12 cellular contexts compared by ENCODE assay signal in the genomic region with DNA sequence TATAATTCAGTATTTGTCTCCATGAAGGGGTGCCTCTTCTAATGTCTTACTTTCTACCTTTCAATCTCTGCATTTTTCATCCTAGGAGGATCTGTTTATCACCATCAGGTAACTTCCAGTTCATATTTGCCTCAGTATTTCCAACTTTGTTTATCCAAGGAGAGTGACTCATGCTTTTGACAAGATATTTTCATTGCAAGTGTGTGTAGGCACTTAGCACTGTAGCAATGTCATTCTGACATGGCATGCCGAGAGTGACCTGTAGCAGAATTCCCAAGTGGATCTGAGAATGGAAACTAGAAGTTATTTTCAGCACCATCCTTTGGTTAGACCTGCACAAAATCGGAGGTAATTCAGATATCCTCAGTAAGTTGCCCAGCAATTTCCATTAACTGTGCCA.
DNase-seq lines count a peak whose midpoint lies in the region; ATAC-seq and TF ChIP-seq lines count a peak whose summit lies in the region.
"Had no signal": no experiment of that assay in that cellular context is flagged by ENCODE, and none has a peak within 500 bp of the region (broad histone marks: within the 10 kb centered on the region; RNA-seq: fewer than 3 reads in every experiment).

No MANE protein-coding gene starts in this region.

- H3K4me3 Mint-ChIP-seq in nephron progenitor cell: no peak overlapping the region

- H3K36me3 Mint-ChIP-seq in nephron progenitor cell (ENCODE audit: low read depth): no peaks in the 10 kb centered on the region

- H3K4me1 Mint-ChIP-seq in nephron progenitor cell: no peaks in the 10 kb centered on the region

- TF ChIP-seq CTCF in VCaP (conservative IDR thresholded peaks at IDR 0.05) (no peak), foreskin fibroblast (IDR thresholded peaks at IDR 0.05; ENCODE audit: low read depth, low read length) (no peak), Peyer's patch (IDR thresholded peaks at IDR 0.05) (no peak), nephron progenitor cell (IDR thresholded peaks at IDR 0.05) (no peak), GM10266 (IDR thresholded peaks at IDR 0.05; ENCODE audit: control insufficient read depth, insufficient read depth, low read depth, missing control alignments) (no peak)

- no peaks in the 10 kb centered on the region for H3K36me3 ChIP-seq in Peyer's patch

- H3K27ac Mint-ChIP-seq in nephron progenitor cell: no peak overlapping the region

- DNase-seq in A172 (ENCODE audit: low spot score) (peak; percentile 76), HCEC 1CT (peak; percentile 73), foreskin fibroblast (peak; percentile 25 to 29), Peyer's patch (no peak), nephron progenitor cell (no peak), GM10266 (ENCODE audit: extremely low spot score) (no peak)
- DNase-seq: activated naive CD4-positive, alpha-beta T cell; NCI-H1092; NCI-H2171 treated with DMSO at 0.1 percent for 48 hours; substantia nigra had no signal

- H3K9me3 Mint-ChIP-seq in nephron progenitor cell: no peaks in the 10 kb centered on the region

- no peaks in the 10 kb centered on the region for H3K27me3 Mint-ChIP-seq in nephron progenitor cell (ENCODE audit: low read depth, poor library complexity)

- H3K9me3 ChIP-seq in Peyer's patch: no peaks in the 10 kb centered on the region

- H3K4me1 ChIP-seq in Peyer's patch: no peaks in the 10 kb centered on the region

- H3K27me3 ChIP-seq in Peyer's patch: no peaks in the 10 kb centered on the region

- ATAC-seq in GM21786 (IDR thresholded peaks at IDR 0.05; ENCODE audit: unreplicated experiment): no peak

- peak overlapping the region; percentile 29; the same call in 1 of the 2 replicates for H3K27ac ChIP-seq in VCaP
- H3K27ac ChIP-seq in Peyer's patch: no peak overlapping the region

- H3K4me3 ChIP-seq in foreskin fibroblast (ENCODE audit: low read depth in 1 of 2, low read length in 2 of 2) (no peak overlapping the region), Peyer's patch (no peak overlapping the region)

- TF ChIP-seq POLR2A in Peyer's patch (IDR thresholded peaks at IDR 0.05): no peak

Comparison
In these comparisons a context has a peak if more than half of its experiments do, and no peak if none do; other contexts are left out.
1. DNase-seq: peak in A172 (single experiment), HCEC 1CT (single experiment) and foreskin fibroblast (2 of 2); none in Peyer's patch (0 of 3), nephron progenitor cell (single experiment) and GM10266 (single experiment).